In genomic region chr18:35515460-35516130, GRCh38 we compare ENCODE assay signal across 21 cellular contexts. TPM values are rescaled to one million over a fixed set of nuclear protein-coding genes. Genes with fewer than 3 reads are reported as not detected.
DNase-seq lines count a peak whose midpoint lies in the region; ATAC-seq, FAIRE-seq and TF ChIP-seq lines count a peak whose summit lies in the region.
"Had no signal": no experiment of that assay in that cellular context is flagged by ENCODE, and none has a peak within 500 bp of the region (broad histone marks: within the 10 kb centered on the region; RNA-seq: fewer than 3 reads in every experiment).

No MANE protein-coding gene starts in this region.

- H3K4me2 ChIP-seq in IMR-90 (ENCODE audit: low read depth, low read length) (no peak overlapping the region; the same call in 1 of the 2 replicates), H1 (ENCODE audit: insufficient read depth in 1 of 2, low read depth in 2 of 2, low read length in 2 of 2) (no peak overlapping the region), neural progenitor cell (no peak overlapping the region)

- TF ChIP-seq POLR2A in IMR-90 (IDR thresholded peaks at IDR 0.05; ENCODE audit: low read depth, low read length), result no peak
- no peak for TF ChIP-seq POLR2A in H1 (IDR thresholded peaks at IDR 0.05; ENCODE audit: control extremely low read depth in 1 of 2, low read depth in 2 of 2, low read length in 2 of 2)

- FAIRE-seq in H1 (lab: Jason Lieb, UNC), result no peak

- no CpG with 5 or more reads among the region's 6 CpGs for WGBS in IMR-90 (ENCODE audit: extremely low coverage in 2 of 2, insufficient read length in 1 of 2), 2 experiments
- WGBS in H1 (ENCODE audit: extremely low coverage in 1 of 2, insufficient coverage in 1 of 2, insufficient read length in 1 of 2, insufficient replicate concordance in 2 of 2, low coverage in 1 of 2, low lambda C conversion rate in 2 of 2, missing lambda C conversion rate in 1 of 2), 2 experiments, result 59% methylated on average over 6 of the region's 6 CpGs; no CpG with 5 or more reads in 1 of the 2 experiments

- H3K9ac ChIP-seq in IMR-90 (ENCODE audit: low read depth, low read length) (no peak overlapping the region), H1 (replicated peaks in 1 of 4; ENCODE audit: extremely low read depth in 1 of 4, low read depth in 3 of 4, low read length in 3 of 4) (no peak overlapping the region), neural progenitor cell (no peak overlapping the region)

- TF ChIP-seq CTCF in A673 (conservative IDR thresholded peaks at IDR 0.05; ENCODE audit: low read depth, low read length) (no peak), IMR-90 (conservative IDR thresholded peaks at IDR 0.05; ENCODE audit: low read depth, low read length) (no peak), H1 (IDR thresholded peaks at IDR 0.05; ENCODE audit: control extremely low read depth in 1 of 3, insufficient read depth in 1 of 3, low read depth in 1 of 3, low read length in 3 of 3) (no peak), neural progenitor cell (IDR thresholded peaks at IDR 0.05) (no peak), ascending aorta (IDR thresholded peaks at IDR 0.05) (no peak)

- CTCF ChIA-PET in A673 (lab: Charles Lee), result no interaction called here
- CTCF ChIA-PET in IMR-90 (lab: Yijun Ruan, JAX), result no interaction called here
- CTCF ChIA-PET in H1 (lab: Charles Lee; ENCODE audit: partially characterized antibody), result interaction anchor here (1.0 kb wide), 2 partner anchors 11 to 16 kb away, joined by 3 read pairs; no protein-coding TSS in a partner anchor

- H3K9me1 ChIP-seq in IMR-90 (ENCODE audit: insufficient read depth, low read length), result peaks cover 9% of the 10 kb centered on the region; the same call in 1 of the 2 replicates

- H4K91ac ChIP-seq in IMR-90 (ENCODE audit: insufficient read depth, low read depth, low read length) (no peak overlapping the region), H1 (replicated peaks; ENCODE audit: insufficient read length, low read length) (no peak overlapping the region)

- BruUV-seq in A673 (replicated peaks; lab: Mats Ljungman, UMichigan), result no TSS peak
- no TSS peak for BruUV-seq in IMR-90 (replicated peaks; lab: Mats Ljungman, UMichigan)

- H3K36me3 ChIP-seq in A673 (ENCODE audit: insufficient read depth, low read length, poor library complexity, severe bottlenecking) (no peaks in the 10 kb centered on the region), IMR-90 (ENCODE audit: control insufficient read depth, insufficient read depth, low read length) (no peaks in the 10 kb centered on the region), H1 (ENCODE audit: control insufficient read depth in 2 of 4, insufficient read depth in 4 of 4, low read length in 3 of 4) (no peaks in the 10 kb centered on the region), neural progenitor cell (no peaks in the 10 kb centered on the region), ascending aorta (no peaks in the 10 kb centered on the region)
- H3K36me3 ChIP-seq: heart left ventricle, lower lobe of right lung had no signal

- TF ChIP-seq EP300 in H1 (IDR thresholded peaks at IDR 0.05; ENCODE audit: borderline replicate concordance in 1 of 2, low read depth in 2 of 2, low read length in 2 of 2), result no peak

- dilution Hi-C loops in IMR-90 (cut with HindIII; ENCODE audit: low sequenced_read_pairs, unreplicated experiment), result no loop called here

- H2BK120ac ChIP-seq in IMR-90 (ENCODE audit: low read depth, low read length), result no peak overlapping the region
- H2BK120ac ChIP-seq in H1 (replicated peaks; ENCODE audit: low read depth, low read length), result no peak overlapping the region

- H2BK12ac ChIP-seq in H1 (ENCODE audit: low read depth, low read length), result peak overlapping the region; percentile 10; the same call in 1 of the 2 replicates

- no peaks in the 10 kb centered on the region for H3F3A ChIP-seq in neural progenitor cell (ENCODE audit: low read depth)

- no peak for ATAC-seq in IMR-90 (ENCODE audit: low read depth)
- ATAC-seq in HG03457 (IDR thresholded peaks at IDR 0.05; ENCODE audit: unreplicated experiment), result no peak
- ATAC-seq: naive thymus-derived CD4-positive, alpha-beta T cell had no signal

- H3K79me1 ChIP-seq in IMR-90 (ENCODE audit: low read depth in 1 of 2, low read length in 2 of 2) (no peaks in the 10 kb centered on the region), H1 (ENCODE audit: low read depth, low read length) (no peaks in the 10 kb centered on the region)

- H3K4me3 ChIP-seq in A673 (ENCODE audit: low read depth, low read length, poor library complexity, severe bottlenecking) (no peak overlapping the region), IMR-90 (ENCODE audit: insufficient read depth, low read depth, low read length) (no peak overlapping the region), H1 (ENCODE audit: extremely low read depth in 1 of 4, insufficient read depth in 2 of 4, low read depth in 3 of 4, low read length in 4 of 4) (no peak overlapping the region), neural progenitor cell (no peak overlapping the region), ascending aorta (no peak overlapping the region)
- H3K4me3 ChIP-seq: heart left ventricle, lower lobe of right lung had no signal

- H4K20me1 ChIP-seq in IMR-90 (ENCODE audit: insufficient read depth, low read length), result no peaks in the 10 kb centered on the region
- no peaks in the 10 kb centered on the region for H4K20me1 ChIP-seq in H1 (replicated peaks in 1 of 2; ENCODE audit: control insufficient read depth in 1 of 2, insufficient read depth in 2 of 2, low read length in 2 of 2)
- no peaks in the 10 kb centered on the region for H4K20me1 ChIP-seq in neural progenitor cell (ENCODE audit: low read depth)

- H3K18ac ChIP-seq in IMR-90 (ENCODE audit: low read depth, low read length) (no peak overlapping the region; the same call in 1 of the 2 replicates), H1 (ENCODE audit: extremely low read depth, low read length) (no peak overlapping the region)

- intact Hi-C loops in A673 (cut with micrococcal nuclease; ENCODE audit: unreplicated experiment), result no loop called here
- intact Hi-C loops in IMR-90 (cut with micrococcal nuclease), result no loop called here
- intact Hi-C loops in ascending aorta (cut with DNase I), result no loop called here

- H3K9me3 Mint-ChIP-seq in neural progenitor cell, result no peaks in the 10 kb centered on the region
- H3K9me3 Mint-ChIP-seq: CD4-positive, alpha-beta memory T cell; immature natural killer cell; naive thymus-derived CD4-positive, alpha-beta T cell had no signal

- in situ Hi-C loops in IMR-90 (cut with MboI; ENCODE audit: low sequenced_read_pairs), result no loop called here

- H2BK20ac ChIP-seq in IMR-90 (ENCODE audit: low read depth, low read length) (no peak overlapping the region), H1 (ENCODE audit: low read length) (no peak overlapping the region)

- H3K23ac ChIP-seq in IMR-90 (ENCODE audit: low read depth, low read length) (no peak overlapping the region), H1 (ENCODE audit: insufficient read length) (no peak overlapping the region)

- no peaks in the 10 kb centered on the region for H3K36me3 Mint-ChIP-seq in neural progenitor cell
- H3K36me3 Mint-ChIP-seq: CD4-positive, alpha-beta memory T cell; immature natural killer cell; naive thymus-derived CD4-positive, alpha-beta T cell had no signal

- H3K14ac ChIP-seq in IMR-90 (replicated peaks; ENCODE audit: low read depth, low read length) (0 out of 2 replicates have a peak overlapping the region, but pooled peaks have one; percentile 21), H1 (ENCODE audit: insufficient read length) (no peak overlapping the region)

- H2AK9ac ChIP-seq in IMR-90 (replicated peaks; ENCODE audit: low read depth, low read length, poor library complexity), result no peak overlapping the region

- H2BK5ac ChIP-seq in IMR-90 (ENCODE audit: low read depth, low read length, poor library complexity, severe bottlenecking), result no peak overlapping the region
- H2BK5ac ChIP-seq in H1 (ENCODE audit: low read depth, low read length), result peak overlapping the region; percentile 12; the same call in 1 of the 2 replicates

- H3K79me2 ChIP-seq in H1 (ENCODE audit: control insufficient read depth in 1 of 2, insufficient read depth in 2 of 2, low read length in 2 of 2) (no peaks in the 10 kb centered on the region), neural progenitor cell (ENCODE audit: low read depth) (no peaks in the 10 kb centered on the region)

- H3K27me3 ChIP-seq in A673 (replicated peaks; ENCODE audit: insufficient read depth, low read depth, low read length, poor library complexity) (no peaks in the 10 kb centered on the region), IMR-90 (ENCODE audit: control insufficient read depth, insufficient read depth, low read length) (no peaks in the 10 kb centered on the region), H1 (replicated peaks in 1 of 4; ENCODE audit: control insufficient read depth in 3 of 4, extremely low read depth in 1 of 4, insufficient read depth in 3 of 4, low read length in 3 of 4) (no peaks in the 10 kb centered on the region), neural progenitor cell (no peaks in the 10 kb centered on the region), ascending aorta (no peaks in the 10 kb centered on the region)
- H3K27me3 ChIP-seq: heart left ventricle had no signal

- H3K4me1 ChIP-seq in A673 (ENCODE audit: insufficient read depth, low read length, poor library complexity, severe bottlenecking) (peaks cover 12% of the 10 kb centered on the region), IMR-90 (ENCODE audit: control insufficient read depth, insufficient read depth, low read length) (peaks cover 3% of the 10 kb centered on the region), H1 (replicated peaks in 1 of 4; ENCODE audit: control insufficient read depth in 3 of 4, insufficient read depth in 4 of 4, low read length in 3 of 4) (peaks cover 0 to 8% (median 5%) of the 10 kb centered on the region in 4 experiments; a peak in 4 of 7 replicates), neural progenitor cell (peaks cover 6% of the 10 kb centered on the region), ascending aorta (peaks cover 0 to 5% of the 10 kb centered on the region in 2 donors)

- peaks cover 30% of the 10 kb centered on the region for H3K4me1 Mint-ChIP-seq in neural progenitor cell
- H3K4me1 Mint-ChIP-seq: immature natural killer cell; naive thymus-derived CD4-positive, alpha-beta T cell had no signal

- H2BK15ac ChIP-seq in IMR-90 (ENCODE audit: low read depth, low read length) (no peak overlapping the region), H1 (ENCODE audit: low read length) (no peak overlapping the region; the same call in 1 of the 2 replicates)

- no peak overlapping the region for H3K4me3 Mint-ChIP-seq in neural progenitor cell
- H3K4me3 Mint-ChIP-seq: CD4-positive, alpha-beta memory T cell; immature natural killer cell; naive thymus-derived CD4-positive, alpha-beta T cell had no signal

- H3K23me2 ChIP-seq in H1 (ENCODE audit: low read depth, low read length), result no peaks in the 10 kb centered on the region

- H3K4ac ChIP-seq in IMR-90 (ENCODE audit: low read depth, low read length) (no peak overlapping the region), H1 (replicated peaks; ENCODE audit: insufficient read length, low read depth, low read length) (no peak overlapping the region)

- peak overlapping the region; percentile 54 for H2AFZ ChIP-seq in IMR-90 (replicated peaks; ENCODE audit: low read length, poor library complexity)
- H2AFZ ChIP-seq in H1 (ENCODE audit: low read length), result peak overlapping the region; percentile 46; the same call in 1 of the 2 replicates
- peak overlapping the region; percentile 80 for H2AFZ ChIP-seq in neural progenitor cell (replicated peaks)

- TF ChIP-seq RAD21 in IMR-90 (IDR thresholded peaks at IDR 0.05; ENCODE audit: low read length) (no peak), H1 (IDR thresholded peaks at IDR 0.05 in 1 of 2, conservative IDR thresholded peaks at IDR 0.05 in 1 of 2; ENCODE audit: low read depth in 2 of 2, low read length in 2 of 2) (no peak)

- POLR2A ChIA-PET in A673 (lab: Charles Lee; ENCODE audit: low non-redundant PET), result no interaction called here
- POLR2A ChIA-PET in IMR-90 (lab: Charles Lee; ENCODE audit: unreplicated experiment), result interaction anchor here (0.6 kb wide), 1 partner anchor 9 kb away, joined by 3 read pairs; no protein-coding TSS in a partner anchor
- POLR2A ChIA-PET in H1 (lab: Charles Lee; ENCODE audit: partially characterized antibody), result interaction anchor here (0.6 to 1.7 kb wide), 6 partner anchors 10 to 1001 kb away, joined by 3 to 5 read pairs (median 3); no protein-coding TSS in a partner anchor

- H3K56ac ChIP-seq in IMR-90 (ENCODE audit: extremely low read depth, insufficient read depth, low read length) (no peak overlapping the region), H1 (replicated peaks; ENCODE audit: insufficient read length, low read depth, low read length) (no peak overlapping the region)

- H3K9me3 ChIP-seq in A673 (ENCODE audit: low read depth, low read length, poor library complexity, severe bottlenecking) (no peaks in the 10 kb centered on the region), IMR-90 (ENCODE audit: control insufficient read depth, insufficient read depth, low read length) (no peaks in the 10 kb centered on the region), H1 (ENCODE audit: insufficient read depth in 2 of 2, low read depth in 1 of 2, low read length in 1 of 2) (no peaks in the 10 kb centered on the region), neural progenitor cell (ENCODE audit: low read depth) (no peaks in the 10 kb centered on the region), ascending aorta (no peaks in the 10 kb centered on the region)
- H3K9me3 ChIP-seq: heart left ventricle, lower lobe of right lung had no signal

- H3K27ac ChIP-seq in A673 (ENCODE audit: low read depth, low read length, poor library complexity, severe bottlenecking), result no peak overlapping the region
- H3K27ac ChIP-seq in IMR-90 (ENCODE audit: insufficient read depth, low read length), result no peak overlapping the region
- no peak overlapping the region for H3K27ac ChIP-seq in H1 (ENCODE audit: low read depth, low read length)
- no peak overlapping the region for H3K27ac ChIP-seq in neural progenitor cell
- H3K27ac ChIP-seq in ascending aorta, result no peak overlapping the region
- H3K27ac ChIP-seq: lower lobe of right lung had no signal

- DNase-seq in A673 (ENCODE audit: low spot score) (peak; percentile 54), IMR-90 (no peak), H1 (ENCODE audit: low read depth in 1 of 2, low spot score in 2 of 2) (no peak), neural progenitor cell (ENCODE audit: low spot score) (no peak), ascending aorta (ENCODE audit: low spot score in 2 of 2) (no peak), superior temporal gyrus (ENCODE audit: extremely low spot score) (no peak), putamen (ENCODE audit: low spot score) (no peak)
- DNase-seq: activated CD4-positive, alpha-beta T cell treated with anti-CD3 and anti-CD28 coated beads, Interleukin-2, amount 50 U/mL, for 4 hours; activated naive CD4-positive, alpha-beta T cell; activated T-cell treated with anti-CD3 and anti-CD28 coated beads for 4 hours; anterior cingulate cortex; CD4-positive, alpha-beta memory T cell; heart left ventricle; immature natural killer cell; lower lobe of right lung; naive thymus-derived CD4-positive, alpha-beta T cell; NCI-H1417; NCI-H69; substantia nigra; T-helper 1 cell had no signal

- H4K8ac ChIP-seq in IMR-90 (ENCODE audit: low read depth in 2 of 2, low read length in 2 of 2), result no peak overlapping the region; a peak in 1 of 4 replicates
- H4K8ac ChIP-seq in H1 (ENCODE audit: extremely low read depth, insufficient read depth, low read length), result no peak overlapping the region

- no peak overlapping the region for H2AK5ac ChIP-seq in IMR-90 (ENCODE audit: low read depth, low read length)
- no peak overlapping the region for H2AK5ac ChIP-seq in H1 (ENCODE audit: low read depth, low read length)

- H3K27me3 Mint-ChIP-seq in neural progenitor cell (ENCODE audit: insufficient read depth, low read depth), result peaks cover 9% of the 10 kb centered on the region
- H3K27me3 Mint-ChIP-seq: naive thymus-derived CD4-positive, alpha-beta T cell had no signal

- no peak overlapping the region for H3K27ac Mint-ChIP-seq in neural progenitor cell
- H3K27ac Mint-ChIP-seq: CD4-positive, alpha-beta memory T cell; immature natural killer cell; naive thymus-derived CD4-positive, alpha-beta T cell had no signal

- peak overlapping the region; percentile 29; the same call in 1 of the 2 replicates for H4K5ac ChIP-seq in IMR-90 (ENCODE audit: low read depth, low read length)
- no peak overlapping the region for H4K5ac ChIP-seq in H1 (ENCODE audit: insufficient read length, low read depth, low read length)

RNA-seq across cellular contexts. Expression of gene INO80C, which starts 17.8 kb away (rescaled TPM):
- total RNA-seq in A673 (2021) (31.3 and 36.6 TPM in 2 replicates), IMR-90 (2012; rRNA removed) (4.4 and 5.6 TPM in 2 replicates), neural progenitor cell (ENCODE audit: low replicate concordance) (12.6 and 13.2 TPM in 2 replicates), ascending aorta (11.2 TPM)
- polyA plus RNA-seq in IMR-90 (2012; rRNA removed) (16.2 and 17.1 TPM in 2 replicates), H1 (2011; rRNA removed) (27.8 and 30.1 TPM in 2 replicates)
- polyA plus RNA-seq in IMR-90 (2012; cell fraction: cytosol; rRNA removed), result 9.3 and 9.6 TPM in 2 replicates
- polyA plus RNA-seq in IMR-90 (2012; cell fraction: nucleus; rRNA removed; ENCODE audit: low replicate concordance), result 10.3 and 25.5 TPM in 2 replicates
- total RNA-seq in H1 (2021; fragmentation: NEBNext Ultra II Directional; extraction: Animal tissue kit (Norgen Biotek cat#: 25700)), result 46.5 and 48.9 TPM in 2 replicates
- polyA plus RNA-seq in H1 (2011; cell fraction: cytosol; rRNA removed), result 38.6 TPM
- 33.7 TPM for polyA plus RNA-seq in H1 (2011; cell fraction: nucleus; rRNA removed)
- 39.7 to 43.3 TPM (median 41.1 TPM) in 4 replicates for polyA plus RNA-seq in H1 (2012, experiment 1 of 2)
- 41.9 TPM for polyA plus RNA-seq in H1 (2012, experiment 2 of 2)
- 36.8 TPM for polyA plus RNA-seq in H1 (2013, experiment 1 of 2)
- 37.7 TPM for polyA plus RNA-seq in H1 (2013, experiment 2 of 2)
- polyA minus RNA-seq in H1 (2011; rRNA and poly(A)+ RNA removed), result 23.5 and 25.7 TPM in 2 replicates
- 14.1 TPM for polyA minus RNA-seq in H1 (2011; cell fraction: cytosol; rRNA and poly(A)+ RNA removed)
- 20.2 TPM for polyA minus RNA-seq in H1 (2011; cell fraction: nucleus; rRNA and poly(A)+ RNA removed)
